ENCODE assay signal across 21 cellular contexts in the genomic region with DNA sequence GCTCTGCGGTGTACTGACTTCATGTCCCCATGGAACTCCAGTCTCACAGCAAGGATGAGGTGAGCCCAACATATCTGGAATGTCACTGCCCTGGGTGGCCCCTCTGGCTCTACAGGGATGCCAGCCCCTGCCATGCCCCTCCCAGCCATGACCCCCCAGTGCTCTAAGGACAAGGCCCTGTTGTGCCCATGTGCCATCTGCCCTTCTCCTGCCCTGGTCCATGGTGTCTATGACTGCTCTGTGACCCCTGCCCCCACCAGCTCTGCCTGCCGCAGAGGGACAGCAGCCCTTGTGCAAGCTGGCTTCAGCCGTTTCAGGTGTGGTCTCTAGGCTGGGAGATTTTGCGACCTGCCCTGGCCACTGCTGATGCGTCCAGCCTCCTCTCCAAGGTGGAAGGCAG. TPM values are rescaled to one million over a fixed set of nuclear protein-coding genes. Genes with fewer than 3 reads are reported as not detected.
DNase-seq lines count a peak whose midpoint lies in the region; ATAC-seq and TF ChIP-seq lines count a peak whose summit lies in the region.
"Had no signal": no experiment of that assay in that cellular context is flagged by ENCODE, and none has a peak within 500 bp of the region (broad histone marks: within the 10 kb centered on the region; RNA-seq: fewer than 3 reads in every experiment).

No MANE protein-coding gene starts in this region.

- H3K4me1 ChIP-seq in sigmoid colon (peaks cover 0 to 24% (median 21%) of the 10 kb centered on the region in 4 donors), prostate gland (replicated peaks) (peaks cover 25% of the 10 kb centered on the region)

- H3K4me3 ChIP-seq in sigmoid colon (no peak overlapping the region), prostate gland (no peak overlapping the region)
- H3K4me3 ChIP-seq: cardiac muscle cell, smooth muscle cell had no signal

- peaks cover 0 to 55% (median 11%) of the 10 kb centered on the region in 4 donors for H3K36me3 ChIP-seq in sigmoid colon
- no peaks in the 10 kb centered on the region for H3K36me3 ChIP-seq in prostate gland
- H3K36me3 ChIP-seq: cardiac muscle cell had no signal

- TF ChIP-seq POLR2A in sigmoid colon (IDR thresholded peaks at IDR 0.05) (no peak), prostate gland (IDR thresholded peaks at IDR 0.05) (no peak)

- 96 to 97% methylated on average over 5 of the region's 5 CpGs for WGBS in sigmoid colon, 2 donors
- WGBS in prostate gland: 95% methylated on average over 5 of the region's 5 CpGs

- H3K27me3 ChIP-seq in sigmoid colon (no peaks in the 10 kb centered on the region), prostate gland (replicated peaks; ENCODE audit: insufficient read depth) (no peaks in the 10 kb centered on the region)
- H3K27me3 ChIP-seq: cardiac muscle cell, neutrophil had no signal

- TF ChIP-seq EP300 in sigmoid colon (IDR thresholded peaks at IDR 0.05): no peak

- DNase-seq in activated T-cell treated with anti-CD3 and anti-CD28 coated beads, Interleukin-2, amount 50 U/mL, for 1 hour: peak; percentile 5
- DNase-seq in activated T-cell treated with anti-CD3 and anti-CD28 coated beads for 4 hours (no peak), left lobe of liver (ENCODE audit: low spot score) (no peak), sigmoid colon (peak; percentile 56), NCI-H82 treated with DMSO at 0.1 percent for 48 hours (lab: John Stamatoyannopoulos, UW; ENCODE audit: unreplicated experiment) (no peak), putamen (ENCODE audit: low spot score) (no peak), prostate gland (ENCODE audit: low spot score) (no peak), SHP77 treated with DMSO at 0.1 percent for 48 hours (lab: John Stamatoyannopoulos, UW) (no peak)
- DNase-seq: activated CD8-positive, alpha-beta T cell treated with anti-CD3 and anti-CD28 coated beads for 36 hours; activated naive CD4-positive, alpha-beta T cell treated with anti-CD3 and anti-CD28 coated beads for 36 hours; activated T-cell treated with anti-CD3 and anti-CD28 coated beads, Interleukin-2, amount 50 U/mL, for 48 hours; amniotic stem cell; CD8-positive, alpha-beta memory T cell; NCI-H1105 treated with DMSO at 0.1 percent for 48 hours; NCI-H446; NCI-H82; Right ventricle myocardium superior had no signal

- H3K27ac ChIP-seq in sigmoid colon: no peak overlapping the region
- peak overlapping the region in 1 of 2 donors; percentile 73 for H3K27ac ChIP-seq in prostate gland
- H3K27ac ChIP-seq: cardiac muscle cell, neutrophil had no signal

- intact Hi-C loops in sigmoid colon (cut with DNase I): no loop called here
- intact Hi-C loops in prostate gland (cut with DNase I): no loop called here

- ATAC-seq in left lobe of liver: peak; percentile 52
- ATAC-seq: activated CD4-positive, CD25-positive, alpha-beta regulatory T cell treated with anti-CD3 and anti-CD28 coated beads, Interleukin-2, amount 50 U/mL, for 24 hours; activated CD8-positive, alpha-beta T cell treated with anti-CD3 and anti-CD28 coated beads for 36 hours had no signal

- no peak for TF ChIP-seq CTCF in sigmoid colon (IDR thresholded peaks at IDR 0.05)
- no peak for TF ChIP-seq CTCF in prostate gland (IDR thresholded peaks at IDR 0.05)

- H3K9me3 ChIP-seq in sigmoid colon: no peaks in the 10 kb centered on the region
- no peaks in the 10 kb centered on the region for H3K9me3 ChIP-seq in prostate gland
- H3K9me3 ChIP-seq: neutrophil had no signal

RNA-seq across cellular contexts. Expression of a gene that starts 40.3 kb away (rescaled TPM):
- total RNA-seq in left lobe of liver (39.0 TPM), sigmoid colon (10 to 100 TPM; 17.6 to 32.7 (median 22.2) TPM), prostate gland (10 to 100 TPM; 28.1 to 45.9 TPM)
- 10 to 100 TPM in 2 of 3 donors, 1 to 10 TPM in 1; 9.6 to 15.0 (median 11.6) TPM for polyA plus RNA-seq in sigmoid colon

RNA-seq across cellular contexts. Expression of a gene that starts 42.8 kb away (rescaled TPM):
- 10.5 TPM for total RNA-seq in left lobe of liver
- 10 to 100 TPM; 24.1 to 53.6 (median 37.3) TPM for total RNA-seq in sigmoid colon
- 10 to 100 TPM; 40.2 to 57.4 (median 48.6) TPM for polyA plus RNA-seq in sigmoid colon
- total RNA-seq in prostate gland: 10 to 100 TPM; 20.5 to 28.3 TPM

RNA-seq across cellular contexts. Expression of a gene that starts 56.7 kb away (rescaled TPM):
- total RNA-seq in left lobe of liver: 0.98 TPM
- total RNA-seq in sigmoid colon: 1 to 10 TPM in 3 of 4 donors, under 1 TPM in 1; 0.71 to 3.0 (median 1.6) TPM
- under 1 TPM in 1 of 3 donors, not detected in 2; 0.85 TPM for polyA plus RNA-seq in sigmoid colon
- 1 to 10 TPM; 1.5 to 2.6 TPM for total RNA-seq in prostate gland

Comparison
In these comparisons a context has a peak if more than half of its experiments do, and no peak if none do; other contexts are left out.
1. DNase-seq: peak in activated T-cell treated with anti-CD3 and anti-CD28 coated beads, Interleukin-2, amount 50 U/mL, for 1 hour (single experiment) and sigmoid colon (single experiment); none in activated T-cell treated with anti-CD3 and anti-CD28 coated beads for 4 hours (single experiment), left lobe of liver (single experiment), NCI-H82 treated with DMSO at 0.1 percent for 48 hours (single experiment), putamen (single experiment), prostate gland (single experiment) and SHP77 treated with DMSO at 0.1 percent for 48 hours (single experiment).